ENCODE assay signal across 10 cellular contexts in the genomic region with DNA sequence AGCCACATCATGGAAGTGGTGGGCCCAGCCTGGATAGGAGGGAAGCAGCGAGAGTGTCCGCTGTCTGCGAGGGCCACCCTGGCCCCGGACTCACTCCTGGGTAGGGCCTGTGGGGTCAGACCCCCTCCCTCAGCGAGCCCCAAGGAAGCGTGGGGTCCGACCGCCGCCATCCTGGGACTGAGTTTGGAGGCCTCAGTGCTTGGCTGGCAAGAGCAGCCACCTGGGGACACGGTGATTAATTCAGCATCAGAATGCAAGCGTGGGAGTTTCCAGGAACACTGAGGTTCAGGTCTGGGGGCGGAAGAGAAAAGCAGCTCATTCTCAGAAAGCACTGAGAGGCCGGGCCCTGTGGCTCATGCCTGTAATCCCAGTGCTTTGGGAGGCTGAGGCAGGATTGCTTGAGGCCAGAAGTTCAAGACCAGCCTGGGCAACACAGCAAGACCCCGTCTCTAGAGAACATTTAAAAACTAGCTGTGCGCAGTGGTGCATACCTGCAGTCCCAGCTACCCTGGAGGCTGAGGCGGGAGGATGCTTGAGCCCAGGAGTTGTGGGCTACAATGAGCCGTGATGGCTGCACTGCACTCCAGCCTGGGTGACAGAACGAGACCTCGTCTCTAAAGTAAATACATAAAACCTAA. TPM values are rescaled to one million over a fixed set of nuclear protein-coding genes. Genes with fewer than 3 reads are reported as not detected.
DNase-seq lines count a peak whose midpoint lies in the region; ATAC-seq and TF ChIP-seq lines count a peak whose summit lies in the region.
"Had no signal": no experiment of that assay in that cellular context is flagged by ENCODE, and none has a peak within 500 bp of the region (broad histone marks: within the 10 kb centered on the region; RNA-seq: fewer than 3 reads in every experiment).

No MANE protein-coding gene starts in this region.

- peaks cover 57% of the 10 kb centered on the region for H3K36me3 ChIP-seq in left ventricle myocardium inferior

- peaks cover 7 to 10% of the 10 kb centered on the region in 2 donors for H3K4me1 Mint-ChIP-seq in natural killer cell treated with Interleukin-12 subunit alpha and Interleukin-12 subunit beta and Interleukin-15 and Interleukin-18, amount 100 ng/mL, for 72 hours (ENCODE audit: low read depth in 2 of 2)
- H3K4me1 Mint-ChIP-seq in natural killer cell: peaks cover 4 to 9% of the 10 kb centered on the region in 2 donors
- H3K4me1 Mint-ChIP-seq: naive B cell had no signal

- peak overlapping the region in 1 of 2 donors; percentile 44 for H3K27ac Mint-ChIP-seq in natural killer cell treated with Interleukin-12 subunit alpha and Interleukin-12 subunit beta and Interleukin-15 and Interleukin-18, amount 100 ng/mL, for 72 hours
- H3K27ac Mint-ChIP-seq in natural killer cell: no peak overlapping the region

- no peak overlapping the region for H3K4me3 ChIP-seq in left ventricle myocardium inferior

- no peaks in the 10 kb centered on the region for H3K9me3 ChIP-seq in left ventricle myocardium inferior (replicated peaks)

- H3K9me3 Mint-ChIP-seq in natural killer cell treated with Interleukin-12 subunit alpha and Interleukin-12 subunit beta and Interleukin-15 and Interleukin-18, amount 100 ng/mL, for 72 hours: no peaks in the 10 kb centered on the region
- no peaks in the 10 kb centered on the region for H3K9me3 Mint-ChIP-seq in natural killer cell

- no peak for DNase-seq in natural killer cell treated with Interleukin-12 subunit alpha and Interleukin-12 subunit beta and Interleukin-15 and Interleukin-18, amount 100 ng/mL, for 72 hours (ENCODE audit: low spot score)
- DNase-seq in natural killer cell (no peak), retina (no peak), left ventricle myocardium inferior (no peak)
- DNase-seq in activated naive CD8-positive, alpha-beta T cell treated with anti-CD3 and anti-CD28 coated beads, Interleukin-2, amount 50 U/mL, for 16 hours (ENCODE audit: low read depth, low spot score): peak; percentile 27
- DNase-seq in stimulated activated CD4-positive, alpha-beta T cell treated with anti-CD3 and anti-CD28 coated beads, Interleukin-12 subunit alpha, Interleukin-12 subunit beta, amount 100 ng/mL, for 48 hours (ENCODE audit: low read depth in 2 of 3, low spot score in 1 of 3): peak; percentile 78 to 87 (median 85)
- DNase-seq: naive B cell, NCI-H1105 treated with DMSO at 0.1 percent for 48 hours had no signal

- H3K27me3 ChIP-seq in left ventricle myocardium inferior (ENCODE audit: low read depth): no peaks in the 10 kb centered on the region

- H3K4me1 ChIP-seq in left ventricle myocardium inferior: peaks cover 15% of the 10 kb centered on the region

- H3K27me3 Mint-ChIP-seq in natural killer cell treated with Interleukin-12 subunit alpha and Interleukin-12 subunit beta and Interleukin-15 and Interleukin-18, amount 100 ng/mL, for 72 hours: no peaks in the 10 kb centered on the region
- H3K27me3 Mint-ChIP-seq in natural killer cell (ENCODE audit: low read depth in 2 of 2): no peaks in the 10 kb centered on the region
- H3K27me3 Mint-ChIP-seq: naive B cell had no signal

- ATAC-seq in natural killer cell treated with Interleukin-12 subunit alpha and Interleukin-12 subunit beta and Interleukin-15 and Interleukin-18, amount 100 ng/mL, for 72 hours: no peak
- ATAC-seq in natural killer cell: no peak
- no peak for ATAC-seq in GM21825 (IDR thresholded peaks at IDR 0.05; ENCODE audit: unreplicated experiment)
- no peak for ATAC-seq in HG02885 (IDR thresholded peaks at IDR 0.05; ENCODE audit: poor library complexity, unreplicated experiment)

- H3K36me3 Mint-ChIP-seq in natural killer cell treated with Interleukin-12 subunit alpha and Interleukin-12 subunit beta and Interleukin-15 and Interleukin-18, amount 100 ng/mL, for 72 hours: no peaks in the 10 kb centered on the region
- H3K36me3 Mint-ChIP-seq in natural killer cell: no peaks in the 10 kb centered on the region
- H3K36me3 Mint-ChIP-seq: naive B cell had no signal

- peak overlapping the region; percentile 30 for H3K4me3 Mint-ChIP-seq in natural killer cell treated with Interleukin-12 subunit alpha and Interleukin-12 subunit beta and Interleukin-15 and Interleukin-18, amount 100 ng/mL, for 72 hours
- H3K4me3 Mint-ChIP-seq in natural killer cell: no peak overlapping the region

- TF ChIP-seq CTCF in natural killer cell (IDR thresholded peaks at IDR 0.05): no peak
- TF ChIP-seq CTCF in left ventricle myocardium inferior (IDR thresholded peaks at IDR 0.05; ENCODE audit: borderline replicate concordance): no peak

- no peak overlapping the region for H3K27ac ChIP-seq in left ventricle myocardium inferior (replicated peaks)

- intact Hi-C loops in natural killer cell (cut with micrococcal nuclease) (loop anchor here (2.0 kb wide), 1 partner anchor 17 kb away; no protein-coding TSS in a partner anchor), left ventricle myocardium inferior (cut with micrococcal nuclease) (no loop called here)

RNA-seq across cellular contexts. Expression of a gene that starts 18.3 kb away (rescaled TPM):
- 10 to 100 TPM; 23.4 to 25.5 TPM for total RNA-seq in natural killer cell treated with Interleukin-12 subunit alpha and Interleukin-12 subunit beta and Interleukin-15 and Interleukin-18, amount 100 ng/mL, for 72 hours
- 10 to 100 TPM; 25.9 to 33.5 (median 28.1) TPM for total RNA-seq in natural killer cell
- 20.0 TPM for total RNA-seq in left ventricle myocardium inferior

RNA-seq across cellular contexts. Expression of a gene that starts 35.6 kb away (rescaled TPM):
- total RNA-seq in natural killer cell treated with Interleukin-12 subunit alpha and Interleukin-12 subunit beta and Interleukin-15 and Interleukin-18, amount 100 ng/mL, for 72 hours: 10 to 100 TPM; 28.9 to 42.4 TPM
- total RNA-seq in natural killer cell (10 to 100 TPM; 22.7 to 31.8 (median 27.6) TPM), left ventricle myocardium inferior (108 TPM)

Comparison
In these comparisons a context has a peak if more than half of its experiments do, and no peak if none do; other contexts are left out.
1. DNase-seq: peak in activated naive CD8-positive, alpha-beta T cell treated with anti-CD3 and anti-CD28 coated beads, Interleukin-2, amount 50 U/mL, for 16 hours (single experiment) and stimulated activated CD4-positive, alpha-beta T cell treated with anti-CD3 and anti-CD28 coated beads, Interleukin-12 subunit alpha, Interleukin-12 subunit beta, amount 100 ng/mL, for 48 hours (3 of 3); none in natural killer cell treated with Interleukin-12 subunit alpha and Interleukin-12 subunit beta and Interleukin-15 and Interleukin-18, amount 100 ng/mL, for 72 hours (single experiment), natural killer cell (single experiment), retina (single experiment) and left ventricle myocardium inferior (single experiment).